8 cellular contexts compared by ENCODE assay signal in genomic region chr1:206469933-206470691, GRCh38. TPM values are rescaled to one million over a fixed set of nuclear protein-coding genes. Genes with fewer than 3 reads are reported as not detected.
DNase-seq lines count a peak whose midpoint lies in the region; ATAC-seq and TF ChIP-seq lines count a peak whose summit lies in the region.

Gene IKBKE (plus strand): TSS chr1:206470476. CDS start chr1:206473228, 2,752 bp downstream.

- H3K4me1 ChIP-seq in subcutaneous abdominal adipose tissue (ENCODE audit: control insufficient read depth in 5 of 5, insufficient read depth in 5 of 5, low read length in 5 of 5): peaks cover 4 to 50% (median 27%) of the 10 kb centered on the region in 5 donors

- peaks cover 83% of the 10 kb centered on the region for H3K4me1 Mint-ChIP-seq in activated CD4-positive, alpha-beta T cell treated with anti-CD3 and anti-CD28 coated beads, Interleukin-2, amount 10 ng/mL, durations not matched to agents 24 days and 14 days
- peaks cover 59 to 73% of the 10 kb centered on the region in 2 donors for H3K4me1 Mint-ChIP-seq in effector memory CD8-positive, alpha-beta T cell (ENCODE audit: low read depth in 2 of 2)
- peaks cover 51% of the 10 kb centered on the region for H3K4me1 Mint-ChIP-seq in memory B cell

- no peak within 1 kb of the TSS for H3K27ac ChIP-seq in subcutaneous abdominal adipose tissue (ENCODE audit: low read depth, low read length)

- peak within 1 kb of the TSS; percentile 86 for H3K4me3 Mint-ChIP-seq in activated CD4-positive, alpha-beta T cell treated with anti-CD3 and anti-CD28 coated beads, Interleukin-2, amount 10 ng/mL, durations not matched to agents 24 days and 14 days
- peak within 1 kb of the TSS; percentile 86 to 91 for H3K4me3 Mint-ChIP-seq in effector memory CD8-positive, alpha-beta T cell
- peak within 1 kb of the TSS; percentile 85 for H3K4me3 Mint-ChIP-seq in memory B cell

- peaks cover 0 to 10% (median 0%) of the 10 kb centered on the region in 5 donors for H3K36me3 ChIP-seq in subcutaneous abdominal adipose tissue (ENCODE audit: control insufficient read depth in 5 of 5, insufficient read depth in 5 of 5, low read length in 5 of 5)

- no peaks in the 10 kb centered on the region for H3K27me3 Mint-ChIP-seq in activated CD4-positive, alpha-beta T cell treated with anti-CD3 and anti-CD28 coated beads, Interleukin-2, amount 10 ng/mL, durations not matched to agents 24 days and 14 days
- no peaks in the 10 kb centered on the region for H3K27me3 Mint-ChIP-seq in effector memory CD8-positive, alpha-beta T cell
- H3K27me3 Mint-ChIP-seq in memory B cell: no peaks in the 10 kb centered on the region

- ATAC-seq in activated CD4-positive, CD25-positive, alpha-beta regulatory T cell treated with anti-CD3 and anti-CD28 coated beads, Interleukin-2, amount 50 U/mL, for 24 hours: peak; percentile 39 to 47
- peak; percentile 70 for ATAC-seq in effector memory CD8-positive, alpha-beta T cell (replicated peaks)
- ATAC-seq in memory B cell (ENCODE audit: low read depth): peak; percentile 72

- H3K9ac ChIP-seq in subcutaneous abdominal adipose tissue (ENCODE audit: low read length in 5 of 5): peak within 1 kb of the TSS in 4 of 5 donors; percentile 44 to 72 (median 56)

- peaks cover 32% of the 10 kb centered on the region for H3K36me3 Mint-ChIP-seq in activated CD4-positive, alpha-beta T cell treated with anti-CD3 and anti-CD28 coated beads, Interleukin-2, amount 10 ng/mL, durations not matched to agents 24 days and 14 days (ENCODE audit: low read depth)
- H3K36me3 Mint-ChIP-seq in effector memory CD8-positive, alpha-beta T cell (ENCODE audit: insufficient read depth): peaks cover 23% of the 10 kb centered on the region
- peaks cover 8% of the 10 kb centered on the region for H3K36me3 Mint-ChIP-seq in memory B cell

- H3K27ac Mint-ChIP-seq in activated CD4-positive, alpha-beta T cell treated with anti-CD3 and anti-CD28 coated beads, Interleukin-2, amount 10 ng/mL, durations not matched to agents 24 days and 14 days: peak within 1 kb of the TSS; percentile 86
- peak within 1 kb of the TSS; percentile 88 to 94 for H3K27ac Mint-ChIP-seq in effector memory CD8-positive, alpha-beta T cell
- H3K27ac Mint-ChIP-seq in memory B cell: peak within 1 kb of the TSS; percentile 87

- CTCF ChIA-PET in HEK293T (lab: Yijun Ruan, JAX): interaction anchor here (0.5 to 2.8 kb wide), 6 partner anchors 9 to 164 kb away, joined by 3 to 16 read pairs (median 4); no protein-coding TSS in a partner anchor

- H3K9me3 Mint-ChIP-seq in activated CD4-positive, alpha-beta T cell treated with anti-CD3 and anti-CD28 coated beads, Interleukin-2, amount 10 ng/mL, durations not matched to agents 24 days and 14 days: no peaks in the 10 kb centered on the region
- no peaks in the 10 kb centered on the region for H3K9me3 Mint-ChIP-seq in effector memory CD8-positive, alpha-beta T cell
- no peaks in the 10 kb centered on the region for H3K9me3 Mint-ChIP-seq in memory B cell

- no peaks in the 10 kb centered on the region for H3K9me3 ChIP-seq in subcutaneous abdominal adipose tissue (ENCODE audit: control insufficient read depth in 5 of 5, low read length in 5 of 5)

- H3K27me3 ChIP-seq in subcutaneous abdominal adipose tissue (ENCODE audit: control insufficient read depth in 5 of 5, insufficient read depth in 4 of 5, low read length in 5 of 5): peaks cover 0 to 11% (median 4%) of the 10 kb centered on the region in 5 donors

- intact Hi-C loops in activated CD4-positive, alpha-beta T cell treated with anti-CD3 and anti-CD28 coated beads, Interleukin-2, amount 10 ng/mL, durations not matched to agents 24 days and 14 days (cut with micrococcal nuclease): loop anchor here (5.0 kb wide), 1 partner anchor 37 kb away; the partner anchor contains the start of gene RASSF5

- no peak for DNase-seq in activated CD4-positive, CD25-positive, alpha-beta regulatory T cell (lab: John Stamatoyannopoulos, UW)
- DNase-seq in HEK293T (ENCODE audit: extremely low spot score) (peak; percentile 57), NAMALWA (ENCODE audit: low spot score) (peak; percentile 86), memory B cell (ENCODE audit: low spot score in 2 of 2) (peak; percentile 53)
- peak; percentile 89 for DNase-seq in activated CD4-positive, alpha-beta T cell treated with anti-CD3 and anti-CD28 coated beads, Interleukin-2, amount 10 ng/mL, durations not matched to agents 24 days and 14 days
- DNase-seq in effector memory CD8-positive, alpha-beta T cell: peak; percentile 32 to 39 (median 37)

- POLR2A ChIA-PET in HEK293T (lab: Yijun Ruan, JAX): no interaction called here

- H3K4me3 ChIP-seq in subcutaneous abdominal adipose tissue (ENCODE audit: low read depth in 1 of 5, low read length in 5 of 5): peak within 1 kb of the TSS; percentile 69 to 93 (median 80)

TF ChIP-seq in HEK293T, 16 proteins besides CTCF, POLR2A, EP300 and RAD21:
- TF ChIP-seq BHLHE40 (IDR thresholded peaks at IDR 0.05; ENCODE audit: borderline replicate concordance) (no peak), ZNF384 (IDR thresholded peaks at IDR 0.05) (no peak), ELF4 (IDR thresholded peaks at IDR 0.05) (no peak), FOXA1 (IDR thresholded peaks at IDR 0.05) (no peak), CTBP1 (IDR thresholded peaks at IDR 0.05; ENCODE audit: borderline replicate concordance) (no peak), PKNOX1 (IDR thresholded peaks at IDR 0.05) (no peak), TARDBP (IDR thresholded peaks at IDR 0.05) (no peak), LEF1 (IDR thresholded peaks at IDR 0.05; ENCODE audit: borderline replicate concordance) (no peak)

RNA-seq across cellular contexts. Expression of gene IKBKE, which starts in this region (rescaled TPM):
- total RNA-seq in activated CD4-positive, alpha-beta T cell treated with anti-CD3 and anti-CD28 coated beads, Interleukin-2, amount 10 ng/mL, durations not matched to agents 24 days and 14 days: 50.0 and 51.5 TPM in 2 replicates

Comparison
In these comparisons a context has a peak if more than half of its experiments do, and no peak if none do; other contexts are left out.
1. DNase-seq: peak in HEK293T (single experiment), NAMALWA (single experiment), activated CD4-positive, alpha-beta T cell treated with anti-CD3 and anti-CD28 coated beads, Interleukin-2, amount 10 ng/mL, durations not matched to agents 24 days and 14 days (single experiment), effector memory CD8-positive, alpha-beta T cell (3 of 3) and memory B cell (2 of 2); none in activated CD4-positive, CD25-positive, alpha-beta regulatory T cell (0 of 4).
2. Peak in every context shown above with its lines, with median percentiles within 50 percentile points of each other: ATAC-seq, H3K27ac Mint-ChIP-seq and H3K4me3 Mint-ChIP-seq.